ENCODE assay signal across 20 cellular contexts in the genomic region with DNA sequence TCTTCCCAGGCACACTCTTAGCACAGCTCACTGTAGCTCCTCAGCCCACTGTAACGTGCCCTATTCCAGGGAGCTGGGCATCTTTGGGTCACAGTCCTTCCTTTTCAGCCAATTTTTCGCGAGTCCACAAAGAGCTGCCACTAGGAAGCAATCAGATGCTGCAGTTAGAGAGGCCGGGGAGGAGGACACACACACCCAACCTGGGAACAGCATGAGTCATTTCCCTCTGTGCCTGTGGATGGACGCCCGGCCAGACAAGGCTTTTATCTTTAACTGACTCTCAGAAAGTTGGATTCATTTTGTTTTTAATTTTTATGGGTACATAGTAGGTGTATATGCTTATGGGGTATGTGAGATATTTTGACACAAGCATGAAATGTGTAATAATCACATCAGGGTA.
A peak's percentile ranks its signal among the peaks of the same experiment; 100 is the strongest.
DNase-seq lines count a peak whose midpoint lies in the region; ATAC-seq, FAIRE-seq and TF ChIP-seq lines count a peak whose summit lies in the region.
"Had no signal": no experiment of that assay in that cellular context is flagged by ENCODE, and none has a peak within 500 bp of the region (broad histone marks: within the 10 kb centered on the region; RNA-seq: fewer than 3 reads in every experiment).

No MANE protein-coding gene starts in this region.

- 81% methylated on average over 6 of the region's 6 CpGs; no CpG with 5 or more reads in 1 of the 2 experiments for WGBS in H1 (ENCODE audit: extremely low coverage in 1 of 2, insufficient coverage in 1 of 2, insufficient read length in 1 of 2, insufficient replicate concordance in 2 of 2, low coverage in 1 of 2, low lambda C conversion rate in 2 of 2, missing lambda C conversion rate in 1 of 2), 2 experiments

- no peaks in the 10 kb centered on the region for H3K27me3 Mint-ChIP-seq in activated CD4-positive, alpha-beta memory T cell treated with anti-CD3 and anti-CD28 coated beads for 36 hours

- H3K27ac ChIP-seq in H1 (ENCODE audit: low read depth, low read length), result no peak overlapping the region
- H3K27ac ChIP-seq: ovary had no signal

- H2BK20ac ChIP-seq in H1 (ENCODE audit: low read length), result peak overlapping the region; percentile 99

- peak overlapping the region; percentile 11 for H3K4ac ChIP-seq in H1 (replicated peaks; ENCODE audit: insufficient read length, low read depth, low read length)

- TF ChIP-seq RAD21 in H1 (IDR thresholded peaks at IDR 0.05 in 1 of 2, conservative IDR thresholded peaks at IDR 0.05 in 1 of 2; ENCODE audit: low read depth in 2 of 2, low read length in 2 of 2), result no peak

- peak overlapping the region; percentile 2 for H4K5ac ChIP-seq in H1 (ENCODE audit: insufficient read length, low read depth, low read length)

- H3K18ac ChIP-seq in H1 (ENCODE audit: extremely low read depth, low read length), result peak overlapping the region; percentile 44; the same call in 1 of the 2 replicates

- TF ChIP-seq CTCF in H1 (IDR thresholded peaks at IDR 0.05; ENCODE audit: control extremely low read depth in 1 of 3, insufficient read depth in 1 of 3, low read depth in 1 of 3, low read length in 3 of 3), result no peak

- H3K9me3 Mint-ChIP-seq in activated CD4-positive, alpha-beta memory T cell treated with anti-CD3 and anti-CD28 coated beads for 36 hours, result peaks cover 10% of the 10 kb centered on the region

- no peak for FAIRE-seq in H1 (lab: Jason Lieb, UNC)
- FAIRE-seq: kidney, TTC549 had no signal

- H3K79me1 ChIP-seq in H1 (ENCODE audit: low read depth, low read length), result no peaks in the 10 kb centered on the region

- no peaks in the 10 kb centered on the region for H3K9me3 ChIP-seq in NT2/D1 (ENCODE audit: insufficient read depth, low read length)
- no peaks in the 10 kb centered on the region for H3K9me3 ChIP-seq in H1 (ENCODE audit: insufficient read depth in 2 of 2, low read depth in 1 of 2, low read length in 1 of 2)
- H3K9me3 ChIP-seq: ovary had no signal

- peak overlapping the region; percentile 80 for H2BK120ac ChIP-seq in H1 (replicated peaks; ENCODE audit: low read depth, low read length)

- no peak for TF ChIP-seq POLR2A in H1 (IDR thresholded peaks at IDR 0.05; ENCODE audit: control extremely low read depth in 1 of 2, low read depth in 2 of 2, low read length in 2 of 2)

- no peaks in the 10 kb centered on the region for H3K36me3 Mint-ChIP-seq in activated CD4-positive, alpha-beta memory T cell treated with anti-CD3 and anti-CD28 coated beads for 36 hours
- H3K36me3 Mint-ChIP-seq: brain had no signal

- ATAC-seq in left colon (peak; percentile 70), GM21717 (IDR thresholded peaks at IDR 0.05; ENCODE audit: unreplicated experiment) (no peak)
- ATAC-seq: stimulated activated naive CD8-positive, alpha-beta T cell treated with anti-CD3 and anti-CD28 coated beads, Interleukin-15, Interleukin-2, amounts not matched to agents 100 U/mL and 50 U/mL, for 24 hours had no signal

- H4K20me1 ChIP-seq in H1 (replicated peaks in 1 of 2; ENCODE audit: control insufficient read depth in 1 of 2, insufficient read depth in 2 of 2, low read length in 2 of 2), result no peaks in the 10 kb centered on the region

- H3K14ac ChIP-seq in H1 (ENCODE audit: insufficient read length), result no peak overlapping the region

- no peaks in the 10 kb centered on the region for H3K27me3 ChIP-seq in NT2/D1 (ENCODE audit: insufficient read depth, insufficient read length)
- H3K27me3 ChIP-seq in H1 (replicated peaks in 1 of 4; ENCODE audit: control insufficient read depth in 3 of 4, extremely low read depth in 1 of 4, insufficient read depth in 3 of 4, low read length in 3 of 4), result no peaks in the 10 kb centered on the region
- H3K27me3 ChIP-seq: ovary had no signal

- peak overlapping the region; percentile 25; the same call in 1 of the 2 replicates for H2BK15ac ChIP-seq in H1 (ENCODE audit: low read length)

- peak overlapping the region; percentile 6 for H3K9ac ChIP-seq in NT2/D1 (ENCODE audit: insufficient read length, low read depth)
- H3K9ac ChIP-seq in H1 (replicated peaks in 1 of 4; ENCODE audit: extremely low read depth in 1 of 4, low read depth in 3 of 4, low read length in 3 of 4), result no peak overlapping the region

- H4K91ac ChIP-seq in H1 (replicated peaks; ENCODE audit: insufficient read length, low read length), result peak overlapping the region; percentile 25

- CTCF ChIA-PET in H1 (lab: Charles Lee; ENCODE audit: partially characterized antibody), result interaction anchor here (1.1 to 2.0 kb wide), 3 partner anchors 33 to 282 kb away, joined by 3 to 7 read pairs (median 6); no protein-coding TSS in a partner anchor
- CTCF ChIA-PET in activated CD4-positive, alpha-beta memory T cell treated with anti-CD3 and anti-CD28 coated beads for 36 hours (lab: Charles Lee), result no interaction called here

- peaks cover 23% of the 10 kb centered on the region for H3K4me1 ChIP-seq in NT2/D1 (ENCODE audit: insufficient read depth, insufficient read length)
- H3K4me1 ChIP-seq in H1 (replicated peaks in 1 of 4; ENCODE audit: control insufficient read depth in 3 of 4, insufficient read depth in 4 of 4, low read length in 3 of 4), result peaks cover 8 to 28% (median 21%) of the 10 kb centered on the region in 4 experiments

- peak overlapping the region; percentile 89; the same call in 1 of the 2 replicates for H2BK5ac ChIP-seq in H1 (ENCODE audit: low read depth, low read length)

- H3K4me2 ChIP-seq in H1 (ENCODE audit: insufficient read depth in 1 of 2, low read depth in 2 of 2, low read length in 2 of 2), result no peak overlapping the region

- peak overlapping the region; percentile 87; the same call in 1 of the 2 replicates for H2BK12ac ChIP-seq in H1 (ENCODE audit: low read depth, low read length)

- 0 out of 2 replicates have a peak overlapping the region, but pooled peaks have one; percentile 73 for H2AFZ ChIP-seq in H1 (ENCODE audit: low read length)

- 0 out of 2 replicates have a peak overlapping the region, but pooled peaks have one; percentile 30 for H2AK5ac ChIP-seq in H1 (ENCODE audit: low read depth, low read length)

- DNase-seq in COLO829 (ENCODE audit: low spot score) (peak; percentile 50), NT2/D1 (ENCODE audit: low read depth, low spot score) (no peak), H1 (ENCODE audit: low read depth in 1 of 2, low spot score in 2 of 2) (no peak), left colon (peak; percentile 23 to 44), NCI-H82 treated with DMSO at 0.1 percent for 48 hours (lab: John Stamatoyannopoulos, UW; ENCODE audit: unreplicated experiment) (no peak), NCI-H2171 treated with DMSO at 0.1 percent for 48 hours (lab: John Stamatoyannopoulos, UW) (no peak)
- DNase-seq in activated CD4-positive, alpha-beta memory T cell treated with anti-CD3 and anti-CD28 coated beads for 36 hours, result no peak
- DNase-seq: activated gamma-delta T cell treated with Interleukin-2 at 50 U/mL for 16 hours; DND-41; effector memory CD4-positive, alpha-beta T cell; H7; KG1; kidney; NCI-H1417; ovary; stimulated activated CD4-positive, alpha-beta T cell treated with anti-CD3 and anti-CD28 coated beads, Interleukin-12 subunit alpha, Interleukin-12 subunit beta, amount 100 ng/mL, for 4 hours; stimulated activated naive CD8-positive, alpha-beta T cell treated with anti-CD3 and anti-CD28 coated beads, Interleukin-15, Interleukin-2, amounts not matched to agents 100 U/mL and 50 U/mL, for 24 hours had no signal

- no peak overlapping the region for H3K27ac Mint-ChIP-seq in activated CD4-positive, alpha-beta memory T cell treated with anti-CD3 and anti-CD28 coated beads for 36 hours

- intact Hi-C loops in left colon (cut with DNase I, micrococcal nuclease), result no loop called here
- intact Hi-C loops in activated CD4-positive, alpha-beta memory T cell treated with anti-CD3 and anti-CD28 coated beads for 36 hours (cut with micrococcal nuclease), result no loop called here

- H3K79me2 ChIP-seq in H1 (ENCODE audit: control insufficient read depth in 1 of 2, insufficient read depth in 2 of 2, low read length in 2 of 2), result no peaks in the 10 kb centered on the region

- no peak for TF ChIP-seq EP300 in H1 (IDR thresholded peaks at IDR 0.05; ENCODE audit: borderline replicate concordance in 1 of 2, low read depth in 2 of 2, low read length in 2 of 2)

- H3K4me3 ChIP-seq in NT2/D1 (ENCODE audit: insufficient read length, low read depth), result no peak overlapping the region
- H3K4me3 ChIP-seq in H1 (ENCODE audit: extremely low read depth in 1 of 4, insufficient read depth in 2 of 4, low read depth in 3 of 4, low read length in 4 of 4), result no peak overlapping the region
- H3K4me3 ChIP-seq: ovary had no signal

- no peak overlapping the region for H3K23ac ChIP-seq in H1 (ENCODE audit: insufficient read length)

- H3K4me1 Mint-ChIP-seq in activated CD4-positive, alpha-beta memory T cell treated with anti-CD3 and anti-CD28 coated beads for 36 hours (ENCODE audit: low read depth), result no peaks in the 10 kb centered on the region

- H3K56ac ChIP-seq in H1 (replicated peaks; ENCODE audit: insufficient read length, low read depth, low read length), result no peak overlapping the region

- POLR2A ChIA-PET in H1 (lab: Charles Lee; ENCODE audit: partially characterized antibody), result no interaction called here
- POLR2A ChIA-PET in activated CD4-positive, alpha-beta memory T cell treated with anti-CD3 and anti-CD28 coated beads for 36 hours (lab: Charles Lee), result no interaction called here

- H3K36me3 ChIP-seq in NT2/D1 (ENCODE audit: insufficient read depth, insufficient read length, low read length), result no peaks in the 10 kb centered on the region
- no peaks in the 10 kb centered on the region for H3K36me3 ChIP-seq in H1 (ENCODE audit: control insufficient read depth in 2 of 4, insufficient read depth in 4 of 4, low read length in 3 of 4)
- H3K36me3 ChIP-seq: ovary had no signal

- no peaks in the 10 kb centered on the region; the same call in 1 of the 2 replicates for H3K23me2 ChIP-seq in H1 (ENCODE audit: low read depth, low read length)

- no peak overlapping the region for H3K4me3 Mint-ChIP-seq in activated CD4-positive, alpha-beta memory T cell treated with anti-CD3 and anti-CD28 coated beads for 36 hours

- no peak overlapping the region for H4K8ac ChIP-seq in H1 (ENCODE audit: extremely low read depth, insufficient read depth, low read length)

TF ChIP-seq in H1, 55 proteins besides CTCF, POLR2A, EP300 and RAD21 (continues in another document):
- TF ChIP-seq SP2 (IDR thresholded peaks at IDR 0.05; ENCODE audit: low read length) (no peak), NRF1 (IDR thresholded peaks at IDR 0.05; ENCODE audit: low read depth, low read length) (no peak), SIRT6 (IDR thresholded peaks at IDR 0.05; ENCODE audit: low read length) (no peak), CBX8 (IDR thresholded peaks at IDR 0.05; ENCODE audit: borderline replicate concordance, low read depth, low read length) (no peak), EZH2 (IDR thresholded peaks at IDR 0.05; ENCODE audit: low read depth, low read length, severe bottlenecking) (no peak), TAF1 (IDR thresholded peaks at IDR 0.05; ENCODE audit: low read depth, low read length) (no peak), SIX5 (IDR thresholded peaks at IDR 0.05; ENCODE audit: low read depth, low read length) (no peak), RXRA (IDR thresholded peaks at IDR 0.05; ENCODE audit: insufficient read depth, low read depth, low read length) (no peak)

Comparison
In these comparisons a context has a peak if more than half of its experiments do, and no peak if none do; other contexts are left out.
1. DNase-seq: peak in COLO829 (single experiment) and left colon (2 of 2); none in NT2/D1 (single experiment), H1 (0 of 2), NCI-H82 treated with DMSO at 0.1 percent for 48 hours (single experiment), activated CD4-positive, alpha-beta memory T cell treated with anti-CD3 and anti-CD28 coated beads for 36 hours (single experiment) and NCI-H2171 treated with DMSO at 0.1 percent for 48 hours (single experiment).